8 cellular contexts compared by ENCODE assay signal in genomic region chr3:72997421-72997961, GRCh38. TPM values are rescaled to one million over a fixed set of nuclear protein-coding genes. Genes with fewer than 3 reads are reported as not detected.
DNase-seq lines count a peak whose midpoint lies in the region; ATAC-seq lines count a peak whose summit lies in the region.

No MANE protein-coding gene starts in this region.

- H3K4me1 ChIP-seq in BLaER1 treated with 17β-estradiol and CSF1 and Interleukin-3, amounts not matched to agents 10 nM and 100 nM: peaks cover 35 to 49% (median 43%) of the 10 kb centered on the region in 10 experiments

- peak overlapping the region; percentile 76 to 100 (median 92) for H3K4me2 ChIP-seq in BLaER1 treated with 17β-estradiol and CSF1 and Interleukin-3, amounts not matched to agents 10 nM and 100 nM

- no peaks in the 10 kb centered on the region for H3K27me3 ChIP-seq in BLaER1 treated with 17β-estradiol and CSF1 and Interleukin-3, amounts not matched to agents 10 nM and 100 nM

- no peaks in the 10 kb centered on the region for H3K9me3 Mint-ChIP-seq in IgD-negative memory B cell
- H3K9me3 Mint-ChIP-seq in central memory CD8-positive, alpha-beta T cell: no peaks in the 10 kb centered on the region

- H3K36me3 Mint-ChIP-seq in IgD-negative memory B cell: peaks cover 5% of the 10 kb centered on the region
- H3K36me3 Mint-ChIP-seq in central memory CD8-positive, alpha-beta T cell (ENCODE audit: insufficient read depth): peaks cover 26% of the 10 kb centered on the region

- H3K4me1 Mint-ChIP-seq in IgD-negative memory B cell: peaks cover 32 to 38% (median 33%) of the 10 kb centered on the region in 3 donors
- H3K4me1 Mint-ChIP-seq in central memory CD8-positive, alpha-beta T cell: peaks cover 42% of the 10 kb centered on the region

- no peaks in the 10 kb centered on the region for H3K27me3 Mint-ChIP-seq in IgD-negative memory B cell
- no peaks in the 10 kb centered on the region for H3K27me3 Mint-ChIP-seq in central memory CD8-positive, alpha-beta T cell

- H3K36me3 ChIP-seq in BLaER1 treated with 17β-estradiol and CSF1 and Interleukin-3, amounts not matched to agents 10 nM and 100 nM: peaks cover 41 to 46% (median 44%) of the 10 kb centered on the region in 11 experiments

- H3K9ac ChIP-seq in BLaER1 treated with 17β-estradiol and CSF1 and Interleukin-3, amounts not matched to agents 10 nM and 100 nM: peak overlapping the region; percentile 95 to 98 (median 98)

- H3K27ac Mint-ChIP-seq in IgD-negative memory B cell: peak overlapping the region; percentile 88 to 93 (median 89)
- H3K27ac Mint-ChIP-seq in central memory CD8-positive, alpha-beta T cell (ENCODE audit: low read depth): peak overlapping the region; percentile 78

- peak overlapping the region; percentile 85 to 96 (median 94) for H3K4me3 Mint-ChIP-seq in IgD-negative memory B cell
- H3K4me3 Mint-ChIP-seq in central memory CD8-positive, alpha-beta T cell: peak overlapping the region; percentile 88

- H4K20me1 ChIP-seq in BLaER1 treated with 17β-estradiol and CSF1 and Interleukin-3, amounts not matched to agents 10 nM and 100 nM: peaks cover 44 to 53% (median 48%) of the 10 kb centered on the region in 11 experiments; a peak in 21 of 22 replicates

- peak overlapping the region; percentile 80 to 95 (median 90) for H3K4me3 ChIP-seq in BLaER1 treated with 17β-estradiol and CSF1 and Interleukin-3, amounts not matched to agents 10 nM and 100 nM

- peak overlapping the region; percentile 87 to 99 (median 97) for H3K27ac ChIP-seq in BLaER1 treated with 17β-estradiol and CSF1 and Interleukin-3, amounts not matched to agents 10 nM and 100 nM

- peak; percentile 33 for DNase-seq in T follicular helper cell (ENCODE audit: low read depth)
- peak in 1 of 2 donors; percentile 23 for DNase-seq in central memory CD8-positive, alpha-beta T cell (ENCODE audit: low spot score in 2 of 2)
- DNase-seq in kidney tubule cell (ENCODE audit: low spot score): peak; percentile 66
- DNase-seq in stimulated activated CD4-positive, alpha-beta T cell treated with anti-CD3 and anti-CD28 coated beads, TNF-alpha, amount 100 ng/mL, for 24 hours (ENCODE audit: low read depth in 3 of 3): peak in 2 of 3 experiments; percentile 7 to 30
- no peak for DNase-seq in GOT3 (lab: John Stamatoyannopoulos, UW)

- ATAC-seq in GM18868 (IDR thresholded peaks at IDR 0.05; ENCODE audit: unreplicated experiment): peak; percentile 28
- ATAC-seq in central memory CD8-positive, alpha-beta T cell (replicated peaks; ENCODE audit: extremely low read depth, poor library complexity, severe bottlenecking): peak; percentile 36

- H3K9me3 ChIP-seq in BLaER1 treated with 17β-estradiol and CSF1 and Interleukin-3, amounts not matched to agents 10 nM and 100 nM (replicated peaks in 1 of 11): no peaks in the 10 kb centered on the region; a peak in 1 of 22 replicates

RNA-seq across cellular contexts. Expression of gene PPP4R2, which starts 0.9 kb away (rescaled TPM):
- polyA plus RNA-seq in IgD-negative memory B cell: 37.6 TPM
